Comparison of ENCODE assay signal across 20 cellular contexts in genomic region chr7:48289661-48290060, GRCh38.
"Had no signal": no experiment of that assay in that cellular context is flagged by ENCODE, and none has a peak within 500 bp of the region (broad histone marks: within the 10 kb centered on the region; RNA-seq: fewer than 3 reads in every experiment).

No MANE protein-coding gene starts in this region.

- H3K4me2 ChIP-seq: KMS-11, SK-N-SH had no signal

- H3K9ac ChIP-seq: KMS-11, SK-N-SH had no signal

- H3K27ac ChIP-seq: HL-60, KMS-11 had no signal

- ATAC-seq: K562 had no signal

- H3K9me3 ChIP-seq: SK-N-SH had no signal

- H3K4me3 ChIP-seq: K562 had no signal

- DNase-seq: Kasumi-1, MM.1S, NCI-H1092 treated with DMSO at 0.1 percent for 48 hours, NCI-H1436, NCI-H187, NCI-H2029, NCI-H2081 treated with DMSO at 0.1 percent for 48 hours, NCI-H2171, NCI-H226, NCI-H446, NCI-H510A, NCI-H524 treated with DMSO at 0.1 percent for 48 hours, NCI-H69, NCI-H774, RPMI8226, SHP77, SK-N-SH had no signal
